Comparison of ENCODE assay signal across 22 cellular contexts in genomic region chr4:63524764-63525163, GRCh38.
"Had no signal": no experiment of that assay in that cellular context is flagged by ENCODE, and none has a peak within 500 bp of the region (broad histone marks: within the 10 kb centered on the region; RNA-seq: fewer than 3 reads in every experiment).

No MANE protein-coding gene starts in this region.

- FAIRE-seq: endothelial cell of umbilical vein, keratinocyte had no signal

- H3K4me3 ChIP-seq: colonic mucosa, esophagus muscularis mucosa, gastroesophageal sphincter, heart left ventricle, hepatocyte, left lung, lower lobe of right lung, mucosa of descending colon had no signal

- H3K4me3 Mint-ChIP-seq: dendritic cell treated with granulocyte-macrophage colony-stimulating factor and Interleukin-4, amounts not matched to agents 40 ng/mL and 50 ng/mL, for 4 days; effector memory CD8-positive, alpha-beta T cell; endodermal cell; mesothelial cell of epicardium; naive B cell had no signal

- H3K4me2 ChIP-seq: hepatocyte had no signal

- H3K27ac Mint-ChIP-seq: dendritic cell treated with granulocyte-macrophage colony-stimulating factor and Interleukin-4, amounts not matched to agents 40 ng/mL and 50 ng/mL, for 4 days; effector memory CD8-positive, alpha-beta T cell; endodermal cell; mesothelial cell of epicardium; naive B cell had no signal

- DNase-seq: colonic mucosa; cortex of kidney; effector CD8-positive, alpha-beta T cell; effector memory CD8-positive, alpha-beta T cell; endodermal cell; foreskin keratinocyte; heart left ventricle; hypothalamus; left cardiac atrium; left lung; left ventricle myocardium superior; lower lobe of right lung; mesenchymal stem cell; mucosa of descending colon; naive B cell had no signal

- H3K36me3 Mint-ChIP-seq: naive B cell had no signal

- H3K27me3 ChIP-seq: colonic mucosa, esophagus muscularis mucosa, foreskin keratinocyte, gastroesophageal sphincter, heart left ventricle, hepatocyte, left lung had no signal

- ATAC-seq: effector memory CD8-positive, alpha-beta T cell; foreskin keratinocyte; gastroesophageal sphincter; heart left ventricle; left cardiac atrium; left lung; left ventricle myocardium superior; lower lobe of right lung; mucosa of descending colon had no signal

- H2AFZ ChIP-seq: hepatocyte had no signal

- H3K79me2 ChIP-seq: hepatocyte had no signal

- H3K27ac ChIP-seq: colonic mucosa, esophagus muscularis mucosa, foreskin keratinocyte, gastroesophageal sphincter, heart left ventricle, hepatocyte, left lung, lower lobe of right lung had no signal

- H3K4me1 Mint-ChIP-seq: endodermal cell, naive B cell had no signal

- H3K36me3 ChIP-seq: colonic mucosa, esophagus muscularis mucosa, gastroesophageal sphincter, heart left ventricle, left lung, lower lobe of right lung had no signal

- H3K9me3 ChIP-seq: colonic mucosa had no signal

- H3K4me1 ChIP-seq: colonic mucosa, esophagus muscularis mucosa, foreskin keratinocyte, gastroesophageal sphincter, heart left ventricle, left lung, lower lobe of right lung had no signal

- H3K27me3 Mint-ChIP-seq: dendritic cell treated with granulocyte-macrophage colony-stimulating factor and Interleukin-4, amounts not matched to agents 40 ng/mL and 50 ng/mL, for 4 days; effector memory CD8-positive, alpha-beta T cell; naive B cell had no signal
